1 cellular context compared by ENCODE assay signal in the genomic region with DNA sequence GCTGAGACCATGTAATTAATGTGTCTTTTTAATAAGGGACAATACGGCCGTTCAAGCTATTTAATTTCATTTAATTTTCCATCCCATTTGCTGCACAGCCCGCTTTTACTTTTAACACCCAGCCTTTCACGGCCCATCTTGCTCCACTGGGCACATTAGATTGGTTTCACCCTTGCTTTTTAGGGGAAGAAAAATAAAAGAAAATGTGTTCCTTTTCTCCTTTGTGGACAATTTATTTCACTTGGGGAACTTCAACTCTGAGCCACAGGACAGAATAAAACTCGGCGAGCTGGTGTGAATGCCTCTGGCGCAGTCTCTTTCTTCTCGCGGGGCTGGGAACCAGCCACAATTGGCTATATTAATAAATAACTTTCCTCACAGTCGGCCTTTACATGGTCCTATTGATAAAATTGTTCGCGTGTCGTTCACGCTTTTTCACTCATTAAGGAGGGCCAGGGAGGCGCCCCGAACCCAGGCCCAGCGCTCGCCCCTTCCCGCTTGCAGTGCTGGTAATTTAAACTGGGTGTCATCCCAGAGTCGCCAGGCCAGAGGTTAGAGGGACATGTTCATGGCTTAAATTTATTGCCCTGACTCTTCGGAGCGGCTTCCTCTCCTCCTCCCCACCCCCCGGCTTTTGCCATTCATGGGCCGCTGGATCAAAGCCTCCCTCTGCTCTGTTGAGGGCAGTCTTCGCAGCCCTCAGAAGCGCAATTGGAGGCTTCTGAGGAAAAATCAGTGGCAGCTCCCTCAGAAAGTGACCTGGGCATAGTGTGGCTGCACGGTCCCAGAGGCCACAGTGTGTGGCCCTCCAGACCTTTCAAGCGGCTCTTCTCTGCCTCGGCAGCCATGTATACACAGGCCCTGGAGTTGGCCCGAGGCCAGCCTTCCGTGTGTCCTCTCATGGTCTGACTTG.
TF ChIP-seq lines count a peak whose summit lies in the region.

No MANE protein-coding gene starts in this region.

TF ChIP-seq in IMR-90, 13 proteins besides CTCF, POLR2A, EP300 and RAD21:
- TF ChIP-seq SMC3 (IDR thresholded peaks at IDR 0.05; ENCODE audit: low read depth, low read length) (no peak), BHLHE40 (IDR thresholded peaks at IDR 0.05; ENCODE audit: low read depth, low read length) (no peak), USF2 (IDR thresholded peaks at IDR 0.05; ENCODE audit: low read depth, low read length) (no peak)
